Comparison of ENCODE assay signal across 8 cellular contexts in genomic region chr10:75431180-75432111, GRCh38. TPM values are rescaled to one million over a fixed set of nuclear protein-coding genes. Genes with fewer than 3 reads are reported as not detected.
DNase-seq lines count a peak whose midpoint lies in the region; ATAC-seq and TF ChIP-seq lines count a peak whose summit lies in the region.

Gene LRMDA, plus strand, starts transcription at chr10:75431624.

- BruUV-seq in Panc1 (replicated peaks; lab: Mats Ljungman, UMichigan) = no TSS peak

- 0 out of 2 replicates have a peak, but pooled peaks cover 3% of the 10 kb centered on the region for H3K4me1 ChIP-seq in Panc1 (ENCODE audit: control insufficient read depth, insufficient read depth, low read length)

- H3K36me3 Mint-ChIP-seq in natural killer cell = no peaks in the 10 kb centered on the region

- peaks cover 20% of the 10 kb centered on the region for H3K27me3 ChIP-seq in Panc1 (ENCODE audit: control insufficient read depth, insufficient read depth, low read length)

- H3K4me1 Mint-ChIP-seq in natural killer cell = peaks cover 0 to 18% of the 10 kb centered on the region in 2 donors

- peaks cover 25 to 32% of the 10 kb centered on the region in 2 donors for H3K27me3 Mint-ChIP-seq in natural killer cell (ENCODE audit: low read depth in 2 of 2)

- H3K27ac ChIP-seq in Panc1 (ENCODE audit: low read length) = no peak within 1 kb of the TSS

- H3K9me3 ChIP-seq in Panc1 (ENCODE audit: control insufficient read depth, insufficient read depth, low read depth, low read length) = no peaks in the 10 kb centered on the region

- H3K4me3 Mint-ChIP-seq in natural killer cell = peak within 1 kb of the TSS; percentile 85

- CTCF ChIA-PET in Panc1 (lab: Charles Lee) = no interaction called here

- POLR2A ChIA-PET in Panc1 (lab: Charles Lee) = interaction anchor here (0.7 kb wide), 1 partner anchor 19 kb away, joined by 6 read pairs; no protein-coding TSS in a partner anchor

- in situ Hi-C loops in Panc1 (cut with HindIII; ENCODE audit: low pct_unique_long_range_greater_than_20kb, low sequenced_read_pairs) = no loop called here

- peak; percentile 67 for ATAC-seq in GM19438 (IDR thresholded peaks at IDR 0.05; ENCODE audit: low read depth, unreplicated experiment)
- ATAC-seq in Panc1 = peak; percentile 83
- ATAC-seq in natural killer cell = peak; percentile 57 to 68 (median 68)
- no peak for ATAC-seq in HG03469 (IDR thresholded peaks at IDR 0.05; ENCODE audit: unreplicated experiment)
- no peak for ATAC-seq in HG02840 (IDR thresholded peaks at IDR 0.05; ENCODE audit: low FRiP score, unreplicated experiment)
- ATAC-seq in HG03097 (IDR thresholded peaks at IDR 0.05; ENCODE audit: low FRiP score, unreplicated experiment) = no peak

- H3K9me3 Mint-ChIP-seq in natural killer cell = no peaks in the 10 kb centered on the region

- no peak for DNase-seq in Panc1 (ENCODE audit: low read depth, low spot score)
- DNase-seq in fibroblast of mammary gland (ENCODE audit: low read depth) = no peak
- DNase-seq in natural killer cell = no peak
- DNase-seq in GOT3 (lab: John Stamatoyannopoulos, UW) = no peak

- H3K36me3 ChIP-seq in Panc1 (ENCODE audit: control insufficient read depth, insufficient read depth, low read length) = no peaks in the 10 kb centered on the region

- H3K4me3 ChIP-seq in Panc1 (ENCODE audit: low read depth in 2 of 2, low read length in 2 of 2) = peak within 1 kb of the TSS; percentile 40 to 45
- H3K4me3 ChIP-seq in fibroblast of mammary gland (ENCODE audit: control insufficient read depth, low read depth, low read length) = peak within 1 kb of the TSS; percentile 47

- TF ChIP-seq CTCF in Panc1 (IDR thresholded peaks at IDR 0.05) (no peak), fibroblast of mammary gland (conservative IDR thresholded peaks at IDR 0.05; ENCODE audit: control insufficient read depth, insufficient read depth, low read depth, low read length) (no peak), natural killer cell (IDR thresholded peaks at IDR 0.05) (no peak)

- H3K27ac Mint-ChIP-seq in natural killer cell = peak within 1 kb of the TSS in 1 of 2 donors; percentile 63

- intact Hi-C loops in Panc1 (cut with micrococcal nuclease; ENCODE audit: unreplicated experiment) (no loop called here), natural killer cell (cut with micrococcal nuclease) (no loop called here)

RNA-seq across cellular contexts. Expression of gene LRMDA, which starts in this region (rescaled TPM):
- total RNA-seq in Panc1 (2021; ENCODE audit: unreplicated experiment) (1.2 TPM), natural killer cell (1 to 10 TPM; 1.4 to 2.4 (median 2.1) TPM)
- polyA plus RNA-seq in Panc1 (2012; ENCODE audit: insufficient read length) = 1.4 TPM

Comparison
In these comparisons a context has a peak if more than half of its experiments do, and no peak if none do; other contexts are left out.
1. ATAC-seq: peak in GM19438 (single experiment), Panc1 (single experiment) and natural killer cell (3 of 3); none in HG03469 (single experiment), HG02840 (single experiment) and HG03097 (single experiment).